ENCODE assay signal across 8 cellular contexts in genomic region chrX:150982786-150983525, GRCh38. TPM values are rescaled to one million over a fixed set of nuclear protein-coding genes. Genes with fewer than 3 reads are reported as not detected.
DNase-seq lines count a peak whose midpoint lies in the region; ATAC-seq and TF ChIP-seq lines count a peak whose summit lies in the region.

HMGB3 (plus strand) TSS chrX:150983335; CDS start chrX:150985600, 2,265 bp downstream.

- H3K27me3 Mint-ChIP-seq in activated naive CD4-positive, alpha-beta T cell treated with anti-CD3 and anti-CD28 coated beads for 36 hours (ENCODE audit: low read depth), result peaks cover 5% of the 10 kb centered on the region

- H3K36me3 Mint-ChIP-seq in activated naive CD4-positive, alpha-beta T cell treated with anti-CD3 and anti-CD28 coated beads for 36 hours (ENCODE audit: low read depth), result peaks cover 9% of the 10 kb centered on the region

- no peak for TF ChIP-seq CTCF in HFF-Myc (IDR thresholded peaks at IDR 0.05; ENCODE audit: low read depth, low read length, missing control alignments)
- no peak for TF ChIP-seq CTCF in osteoblast (IDR thresholded peaks at IDR 0.05; ENCODE audit: extremely low read depth, low read depth, low read length)
- TF ChIP-seq CTCF in thoracic aorta (IDR thresholded peaks at IDR 0.05), result no peak

- H3K27ac Mint-ChIP-seq in activated naive CD4-positive, alpha-beta T cell treated with anti-CD3 and anti-CD28 coated beads for 36 hours, result no peak within 1 kb of the TSS

- peak within 1 kb of the TSS; percentile 76 for H3K4me2 ChIP-seq in osteoblast (ENCODE audit: insufficient read depth, low read length)

- H2AFZ ChIP-seq in osteoblast (ENCODE audit: low read length), result peak within 1 kb of the TSS; percentile 85

- peaks cover 13% of the 10 kb centered on the region for H3K4me1 Mint-ChIP-seq in activated naive CD4-positive, alpha-beta T cell treated with anti-CD3 and anti-CD28 coated beads for 36 hours (ENCODE audit: low read depth)

- DNase-seq in GM04504 (ENCODE audit: low read depth) (peak; percentile 77), HFF-Myc (ENCODE audit: extremely low read depth, low read depth) (peak; percentile 53), MV-4-11 (lab: John Stamatoyannopoulos, UW) (peak; percentile 89), SK-N-DZ (ENCODE audit: low spot score) (peak; percentile 94), glomerular visceral epithelial cell (ENCODE audit: extremely low spot score) (peak; percentile 92), osteoblast (ENCODE audit: insufficient read length, low spot score, missing footprints) (peak; percentile 99), thoracic aorta (ENCODE audit: low spot score) (peak; percentile 63)
- DNase-seq in activated naive CD4-positive, alpha-beta T cell treated with anti-CD3 and anti-CD28 coated beads for 36 hours, result peak; percentile 90

- peak within 1 kb of the TSS; percentile 47 for H3K4me3 ChIP-seq in HFF-Myc (replicated peaks; ENCODE audit: low read depth, low read length)
- peak within 1 kb of the TSS; percentile 77 for H3K4me3 ChIP-seq in osteoblast (ENCODE audit: insufficient read depth, low read length)
- peak within 1 kb of the TSS; percentile 75 for H3K4me3 ChIP-seq in thoracic aorta

- no peaks in the 10 kb centered on the region for H3K4me1 ChIP-seq in osteoblast (ENCODE audit: insufficient read depth, low read length)
- peaks cover 0 to 5% of the 10 kb centered on the region in 2 donors for H3K4me1 ChIP-seq in thoracic aorta (ENCODE audit: control insufficient read depth in 1 of 2, low read depth in 2 of 2)

- CTCF ChIA-PET in activated naive CD4-positive, alpha-beta T cell treated with anti-CD3 and anti-CD28 coated beads for 36 hours (lab: Charles Lee), result no interaction called here

- H3K36me3 ChIP-seq in osteoblast (ENCODE audit: insufficient read depth, low read length) (peaks cover 4% of the 10 kb centered on the region), thoracic aorta (no peaks in the 10 kb centered on the region)

- peaks cover 8% of the 10 kb centered on the region for H3K79me2 ChIP-seq in osteoblast (ENCODE audit: insufficient read depth, low read length)

- H4K20me1 ChIP-seq in osteoblast (ENCODE audit: insufficient read depth, low read length), result no peaks in the 10 kb centered on the region

- H3K4me3 Mint-ChIP-seq in activated naive CD4-positive, alpha-beta T cell treated with anti-CD3 and anti-CD28 coated beads for 36 hours, result peak within 1 kb of the TSS; percentile 69

- H3K9me3 ChIP-seq in osteoblast (ENCODE audit: low read depth, low read length) (no peaks in the 10 kb centered on the region), thoracic aorta (no peaks in the 10 kb centered on the region)

- H3K9me3 Mint-ChIP-seq in activated naive CD4-positive, alpha-beta T cell treated with anti-CD3 and anti-CD28 coated beads for 36 hours, result no peaks in the 10 kb centered on the region

- H3K27ac ChIP-seq in osteoblast (ENCODE audit: low read depth, low read length), result no peak within 1 kb of the TSS
- no peak within 1 kb of the TSS for H3K27ac ChIP-seq in thoracic aorta

- H3K27me3 ChIP-seq in osteoblast (ENCODE audit: insufficient read depth, low read length), result no peaks in the 10 kb centered on the region
- no peaks in the 10 kb centered on the region for H3K27me3 ChIP-seq in thoracic aorta (replicated peaks; ENCODE audit: insufficient read depth)

- intact Hi-C loops in activated naive CD4-positive, alpha-beta T cell treated with anti-CD3 and anti-CD28 coated beads for 36 hours (cut with micrococcal nuclease), result loop anchor here (1.0 to 10.0 kb wide), 5 partner anchors 85 to 1478 kb away; partner anchors contain the start of genes CD99L2, IDS and MTM1

- peak; percentile 76 for ATAC-seq in thoracic aorta (ENCODE audit: insufficient number of reproducible peaks, low FRiP score, low read depth)

RNA-seq across cellular contexts. Expression of gene HMGB3, which starts in this region (rescaled TPM):
- polyA plus RNA-seq in SK-N-DZ (2014; cell fraction: cytosol; rRNA removed), result 75.5 and 93.5 TPM in 2 replicates
- polyA plus RNA-seq in SK-N-DZ (2014; cell fraction: nucleus; rRNA removed), result 55.8 and 62.7 TPM in 2 replicates
- 10 to 100 TPM; 30.8 to 33.9 TPM for total RNA-seq in activated naive CD4-positive, alpha-beta T cell treated with anti-CD3 and anti-CD28 coated beads for 36 hours
- total RNA-seq in osteoblast, result 10.5 and 13.6 TPM in 2 replicates
- total RNA-seq in thoracic aorta, result 1 to 10 TPM in 1 of 2 donors, under 1 TPM in 1; 0.41 to 3.2 TPM
